In the genomic region with DNA sequence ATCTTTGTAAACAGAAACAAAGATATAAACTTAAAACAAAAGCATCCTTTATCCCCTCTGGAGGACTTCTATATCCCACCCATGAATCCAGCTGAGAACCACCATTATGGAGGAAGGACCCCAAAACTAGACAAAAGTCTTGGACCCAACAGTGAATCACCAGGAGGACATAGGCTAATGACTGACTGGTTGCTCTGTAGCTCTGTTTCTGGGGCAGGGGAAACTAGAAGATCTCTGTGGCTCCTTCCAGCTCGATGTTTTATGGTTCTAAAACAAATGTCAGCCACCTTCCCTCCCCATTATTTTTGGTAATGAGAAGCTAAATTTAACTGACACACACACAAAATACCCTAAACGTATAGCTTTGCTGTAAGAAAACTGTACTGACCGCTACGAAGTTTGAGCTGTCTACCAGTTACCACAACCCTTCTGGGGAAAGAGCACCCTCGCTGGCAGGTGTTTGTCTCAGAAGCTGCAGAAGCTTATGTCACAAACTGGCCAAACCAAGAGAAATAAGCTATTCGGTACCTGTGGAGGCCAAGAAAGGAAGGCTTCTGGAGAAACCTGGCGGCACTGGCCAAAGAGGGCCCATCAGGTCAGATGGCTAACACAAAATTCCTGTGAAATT, we compare ENCODE assay signal across 1 cellular context.
TF ChIP-seq lines count a peak whose summit lies in the region.

No MANE protein-coding gene starts in this region.

TF ChIP-seq in GM12878, 131 proteins besides CTCF, POLR2A, EP300 and RAD21:
- TF ChIP-seq MEF2B (IDR thresholded peaks at IDR 0.05; ENCODE audit: partially characterized antibody, poor library complexity, severe bottlenecking) (peak; percentile 16), RUNX3 (IDR thresholded peaks at IDR 0.05; ENCODE audit: low read length) (peak; percentile 73), ZZZ3 (IDR thresholded peaks at IDR 0.05; ENCODE audit: control insufficient read depth, insufficient read length, low read depth) (no peak), CBFB (IDR thresholded peaks at IDR 0.05; ENCODE audit: low read depth) (0 out of 2 replicates have a peak, but pooled peaks have one; percentile 16), POU2F2 (IDR thresholded peaks at IDR 0.05; ENCODE audit: borderline replicate concordance, low read depth, low read length) (no peak), CREM (IDR thresholded peaks at IDR 0.05; ENCODE audit: low read depth) (peak; percentile 40; the same call in 1 of the 2 replicates), KLF5 (IDR thresholded peaks at IDR 0.05; ENCODE audit: partially characterized antibody) (no peak)
- TF ChIP-seq, protein P1, sequence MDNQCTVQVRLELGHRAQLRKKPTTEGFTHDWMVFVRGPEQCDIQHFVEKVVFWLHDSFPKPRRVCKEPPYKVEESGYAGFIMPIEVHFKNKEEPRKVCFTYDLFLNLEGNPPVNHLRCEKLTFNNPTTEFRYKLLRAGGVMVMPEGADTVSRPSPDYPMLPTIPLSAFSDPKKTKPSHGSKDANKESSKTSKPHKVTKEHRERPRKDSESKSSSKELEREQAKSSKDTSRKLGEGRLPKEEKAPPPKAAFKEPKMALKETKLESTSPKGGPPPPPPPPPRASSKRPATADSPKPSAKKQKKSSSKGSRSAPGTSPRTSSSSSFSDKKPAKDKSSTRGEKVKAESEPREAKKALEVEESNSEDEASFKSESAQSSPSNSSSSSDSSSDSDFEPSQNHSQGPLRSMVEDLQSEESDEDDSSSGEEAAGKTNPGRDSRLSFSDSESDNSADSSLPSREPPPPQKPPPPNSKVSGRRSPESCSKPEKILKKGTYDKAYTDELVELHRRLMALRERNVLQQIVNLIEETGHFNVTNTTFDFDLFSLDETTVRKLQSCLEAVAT (IDR thresholded peaks at IDR 0.05): peak; percentile 51; the same call in 1 of the 2 replicates
- TF ChIP-seq, protein P2, sequence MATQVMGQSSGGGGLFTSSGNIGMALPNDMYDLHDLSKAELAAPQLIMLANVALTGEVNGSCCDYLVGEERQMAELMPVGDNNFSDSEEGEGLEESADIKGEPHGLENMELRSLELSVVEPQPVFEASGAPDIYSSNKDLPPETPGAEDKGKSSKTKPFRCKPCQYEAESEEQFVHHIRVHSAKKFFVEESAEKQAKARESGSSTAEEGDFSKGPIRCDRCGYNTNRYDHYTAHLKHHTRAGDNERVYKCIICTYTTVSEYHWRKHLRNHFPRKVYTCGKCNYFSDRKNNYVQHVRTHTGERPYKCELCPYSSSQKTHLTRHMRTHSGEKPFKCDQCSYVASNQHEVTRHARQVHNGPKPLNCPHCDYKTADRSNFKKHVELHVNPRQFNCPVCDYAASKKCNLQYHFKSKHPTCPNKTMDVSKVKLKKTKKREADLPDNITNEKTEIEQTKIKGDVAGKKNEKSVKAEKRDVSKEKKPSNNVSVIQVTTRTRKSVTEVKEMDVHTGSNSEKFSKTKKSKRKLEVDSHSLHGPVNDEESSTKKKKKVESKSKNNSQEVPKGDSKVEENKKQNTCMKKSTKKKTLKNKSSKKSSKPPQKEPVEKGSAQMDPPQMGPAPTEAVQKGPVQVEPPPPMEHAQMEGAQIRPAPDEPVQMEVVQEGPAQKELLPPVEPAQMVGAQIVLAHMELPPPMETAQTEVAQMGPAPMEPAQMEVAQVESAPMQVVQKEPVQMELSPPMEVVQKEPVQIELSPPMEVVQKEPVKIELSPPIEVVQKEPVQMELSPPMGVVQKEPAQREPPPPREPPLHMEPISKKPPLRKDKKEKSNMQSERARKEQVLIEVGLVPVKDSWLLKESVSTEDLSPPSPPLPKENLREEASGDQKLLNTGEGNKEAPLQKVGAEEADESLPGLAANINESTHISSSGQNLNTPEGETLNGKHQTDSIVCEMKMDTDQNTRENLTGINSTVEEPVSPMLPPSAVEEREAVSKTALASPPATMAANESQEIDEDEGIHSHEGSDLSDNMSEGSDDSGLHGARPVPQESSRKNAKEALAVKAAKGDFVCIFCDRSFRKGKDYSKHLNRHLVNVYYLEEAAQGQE (IDR thresholded peaks at IDR 0.05; ENCODE audit: low read depth, low read length): no peak
TF ChIP-seq in GM12878: peak in this region for 5.
